8 cellular contexts compared by ENCODE assay signal in the genomic region with DNA sequence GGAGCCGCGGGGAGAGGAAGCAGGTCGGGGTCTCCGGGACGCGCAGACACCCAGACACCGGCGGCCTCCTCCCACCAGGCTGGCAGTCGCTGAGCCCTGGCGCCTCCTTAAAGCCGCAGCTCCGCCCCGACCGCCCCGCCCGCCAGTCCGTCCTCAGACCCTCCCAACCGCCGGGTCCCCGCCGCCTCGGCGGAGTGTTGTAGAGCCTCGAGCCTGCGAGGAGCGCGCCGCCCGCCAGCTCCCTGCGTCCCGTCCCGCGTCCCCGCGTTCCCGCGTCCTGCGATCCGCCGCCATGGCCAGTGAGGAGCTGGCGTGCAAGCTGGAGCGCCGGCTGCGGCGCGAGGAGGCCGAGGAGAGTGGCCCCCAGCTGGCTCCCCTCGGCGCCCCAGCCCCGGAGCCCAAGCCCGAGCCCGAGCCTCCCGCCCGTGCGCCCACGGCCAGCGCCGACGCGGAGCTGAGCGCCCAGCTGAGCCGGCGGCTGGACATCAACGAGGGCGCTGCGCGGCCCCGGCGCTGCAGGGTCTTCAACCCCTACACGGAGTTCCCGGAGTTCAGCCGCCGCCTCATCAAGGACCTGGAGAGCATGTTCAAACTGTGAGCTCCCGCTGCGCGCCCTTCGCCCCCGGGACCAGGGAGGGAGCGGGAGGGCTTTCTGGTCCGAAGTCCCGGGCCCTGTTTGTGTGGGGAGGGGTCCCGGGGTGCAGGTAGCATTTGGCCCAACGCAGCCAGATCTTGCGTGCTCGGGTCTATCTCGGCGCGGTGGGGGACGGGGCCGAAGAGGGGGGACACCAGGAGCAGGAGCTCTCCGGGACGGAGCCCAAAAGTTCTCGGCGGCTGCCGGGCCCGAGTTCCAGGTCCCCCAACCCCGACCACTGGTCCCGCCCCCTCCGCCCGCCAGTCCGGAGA. TPM values are rescaled to one million over a fixed set of nuclear protein-coding genes. Genes with fewer than 3 reads are reported as not detected.
A peak's percentile ranks its signal among the peaks of the same experiment; 100 is the strongest.
DNase-seq lines count a peak whose midpoint lies in the region; ATAC-seq and TF ChIP-seq lines count a peak whose summit lies in the region.

Gene EFHD1, plus strand, starts transcription at position 192 of the 906 bp plus-strand sequence. Its CDS starts 101 bp downstream, at position 293.

- intact Hi-C loops in mucosa of descending colon (cut with DNase I, micrococcal nuclease): no loop called here

- H3K27ac Mint-ChIP-seq in activated T-cell treated with anti-CD3 and anti-CD28 coated beads, Interleukin-2, amount 50 U/mL, for 24 hours: no peak within 1 kb of the TSS

- DNase-seq in NCI-H526 (lab: John Stamatoyannopoulos, UW) (peak; percentile 49 to 82), mucosa of descending colon (peak; percentile 63 to 74 (median 73)), OCI-M2 (lab: John Stamatoyannopoulos, UW; ENCODE audit: unreplicated experiment) (no peak), NCI-H2107 (lab: John Stamatoyannopoulos, UW) (no peak)
- peak; percentile 75 for DNase-seq in activated T-cell treated with anti-CD3 and anti-CD28 coated beads, Interleukin-2, amount 50 U/mL, for 24 hours
- DNase-seq in stimulated activated CD8-positive, alpha-beta memory T cell treated with anti-CD3 and anti-CD28 coated beads, Interleukin-2, amount 100 ng/mL, for 48 hours (ENCODE audit: low read depth in 2 of 2): peak; percentile 36 to 45

- H3K36me3 Mint-ChIP-seq in activated T-cell treated with anti-CD3 and anti-CD28 coated beads, Interleukin-2, amount 50 U/mL, for 24 hours (ENCODE audit: low read depth): no peaks in the 10 kb centered on the region

- TF ChIP-seq CTCF in mucosa of descending colon (IDR thresholded peaks at IDR 0.05): no peak

- H3K4me1 ChIP-seq in mucosa of descending colon (ENCODE audit: low read depth): peaks cover 10% of the 10 kb centered on the region

- H3K4me1 Mint-ChIP-seq in activated T-cell treated with anti-CD3 and anti-CD28 coated beads, Interleukin-2, amount 50 U/mL, for 24 hours (ENCODE audit: low read depth): peaks cover 6% of the 10 kb centered on the region

- no peaks in the 10 kb centered on the region for H3K9me3 Mint-ChIP-seq in activated T-cell treated with anti-CD3 and anti-CD28 coated beads, Interleukin-2, amount 50 U/mL, for 24 hours

- no peak within 1 kb of the TSS for H3K4me3 ChIP-seq in mucosa of descending colon

- no peaks in the 10 kb centered on the region for H3K36me3 ChIP-seq in mucosa of descending colon (ENCODE audit: low read depth)

- peak within 1 kb of the TSS; percentile 64 for H3K4me3 Mint-ChIP-seq in activated T-cell treated with anti-CD3 and anti-CD28 coated beads, Interleukin-2, amount 50 U/mL, for 24 hours

- peaks cover 57% of the 10 kb centered on the region for H3K27me3 Mint-ChIP-seq in activated T-cell treated with anti-CD3 and anti-CD28 coated beads, Interleukin-2, amount 50 U/mL, for 24 hours

- H3K9me3 ChIP-seq in mucosa of descending colon: no peaks in the 10 kb centered on the region

- ATAC-seq in GM18498 (IDR thresholded peaks at IDR 0.05; ENCODE audit: unreplicated experiment): peak; percentile 52
- ATAC-seq in esophagus mucosa: peak; percentile 78
- ATAC-seq in mucosa of descending colon: peak; percentile 92

RNA-seq across cellular contexts. Expression of gene EFHD1, which starts in this region (rescaled TPM):
- 1.1 TPM for total RNA-seq in esophagus mucosa
- total RNA-seq in mucosa of descending colon: 1 to 10 TPM; 2.2 to 4.8 (median 4.6) TPM

Comparison
In these comparisons a context has a peak if more than half of its experiments do, and no peak if none do; other contexts are left out.
1. DNase-seq: peak in NCI-H526 (2 of 2), activated T-cell treated with anti-CD3 and anti-CD28 coated beads, Interleukin-2, amount 50 U/mL, for 24 hours (single experiment), mucosa of descending colon (3 of 3) and stimulated activated CD8-positive, alpha-beta memory T cell treated with anti-CD3 and anti-CD28 coated beads, Interleukin-2, amount 100 ng/mL, for 48 hours (2 of 2); none in OCI-M2 (single experiment) and NCI-H2107 (single experiment).
2. Peak in every context shown above with its lines, with median percentiles within 50 percentile points of each other: ATAC-seq.